1 cellular context compared by ENCODE assay signal in the genomic region with DNA sequence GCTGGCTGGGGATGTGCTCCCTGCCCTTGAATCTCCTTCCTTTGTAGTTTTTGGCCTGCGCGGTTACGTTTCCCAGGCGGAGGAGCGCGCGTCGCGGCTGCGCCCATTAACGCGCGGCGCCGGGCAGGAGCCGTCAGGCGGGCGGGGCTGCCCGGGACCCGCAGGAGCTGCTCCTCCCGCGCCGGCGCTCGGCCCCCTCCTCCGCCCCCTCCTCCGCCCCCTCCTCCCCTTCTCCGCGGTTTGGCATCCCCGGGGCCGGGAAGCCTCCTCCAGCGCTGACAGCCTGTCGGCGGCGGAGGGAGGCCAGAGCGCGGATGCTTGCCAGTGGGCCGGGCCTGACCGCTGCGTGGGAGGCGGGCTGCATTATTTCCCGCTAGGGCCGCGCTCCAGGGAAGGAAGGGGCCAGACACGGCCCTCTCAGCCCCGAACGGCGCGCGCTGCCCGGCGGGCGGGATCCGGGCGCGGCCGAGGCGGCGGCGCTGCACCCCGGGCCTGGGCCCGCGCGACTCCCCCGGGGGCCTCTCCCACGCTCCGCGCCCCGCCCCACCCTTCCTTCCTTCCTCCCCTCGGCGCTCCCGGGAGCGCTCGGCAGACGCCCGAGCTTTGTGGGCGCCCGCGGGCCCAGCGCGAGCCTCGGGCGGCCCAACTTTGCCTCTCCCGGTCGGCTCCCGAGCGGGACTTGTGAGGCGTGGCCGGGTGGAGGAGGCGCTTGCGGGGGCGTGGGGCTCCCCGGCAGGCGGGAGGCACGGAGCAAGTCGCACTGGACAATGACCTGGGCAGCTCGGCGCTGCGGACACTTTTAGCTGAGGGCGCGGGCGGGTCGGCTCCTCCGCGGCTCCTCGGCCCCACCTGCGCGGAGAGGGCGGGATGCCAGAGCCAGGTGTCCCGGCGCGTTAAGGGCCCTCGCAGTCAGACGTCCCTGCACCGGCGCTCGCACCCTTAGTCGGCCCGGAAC.
TF ChIP-seq lines count a peak whose summit lies in the region.

A gene (plus strand): TSS at position 405 of the 955 bp plus-strand sequence. CDS start 583 bp downstream, outside the sequence.

TF ChIP-seq in A549, 52 proteins besides CTCF, POLR2A, EP300 and RAD21 (continued from another document):
- TF ChIP-seq, protein P1, sequence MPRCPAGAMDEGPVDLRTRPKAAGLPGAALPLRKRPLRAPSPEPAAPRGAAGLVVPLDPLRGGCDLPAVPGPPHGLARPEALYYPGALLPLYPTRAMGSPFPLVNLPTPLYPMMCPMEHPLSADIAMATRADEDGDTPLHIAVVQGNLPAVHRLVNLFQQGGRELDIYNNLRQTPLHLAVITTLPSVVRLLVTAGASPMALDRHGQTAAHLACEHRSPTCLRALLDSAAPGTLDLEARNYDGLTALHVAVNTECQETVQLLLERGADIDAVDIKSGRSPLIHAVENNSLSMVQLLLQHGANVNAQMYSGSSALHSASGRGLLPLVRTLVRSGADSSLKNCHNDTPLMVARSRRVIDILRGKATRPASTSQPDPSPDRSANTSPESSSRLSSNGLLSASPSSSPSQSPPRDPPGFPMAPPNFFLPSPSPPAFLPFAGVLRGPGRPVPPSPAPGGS (IDR thresholded peaks at IDR 0.05), result peak; percentile 66; the same call in 1 of the 3 replicates
- no peak for TF ChIP-seq CHD2 (IDR thresholded peaks at IDR 0.05; ENCODE audit: low read length, partially characterized antibody)
- TF ChIP-seq GATA3 (IDR thresholded peaks at IDR 0.05; ENCODE audit: borderline replicate concordance), result no peak
- no peak for TF ChIP-seq PHF8 (IDR thresholded peaks at IDR 0.05; ENCODE audit: borderline replicate concordance, low read depth)
